ENCODE assay signal across 8 cellular contexts in the genomic region with DNA sequence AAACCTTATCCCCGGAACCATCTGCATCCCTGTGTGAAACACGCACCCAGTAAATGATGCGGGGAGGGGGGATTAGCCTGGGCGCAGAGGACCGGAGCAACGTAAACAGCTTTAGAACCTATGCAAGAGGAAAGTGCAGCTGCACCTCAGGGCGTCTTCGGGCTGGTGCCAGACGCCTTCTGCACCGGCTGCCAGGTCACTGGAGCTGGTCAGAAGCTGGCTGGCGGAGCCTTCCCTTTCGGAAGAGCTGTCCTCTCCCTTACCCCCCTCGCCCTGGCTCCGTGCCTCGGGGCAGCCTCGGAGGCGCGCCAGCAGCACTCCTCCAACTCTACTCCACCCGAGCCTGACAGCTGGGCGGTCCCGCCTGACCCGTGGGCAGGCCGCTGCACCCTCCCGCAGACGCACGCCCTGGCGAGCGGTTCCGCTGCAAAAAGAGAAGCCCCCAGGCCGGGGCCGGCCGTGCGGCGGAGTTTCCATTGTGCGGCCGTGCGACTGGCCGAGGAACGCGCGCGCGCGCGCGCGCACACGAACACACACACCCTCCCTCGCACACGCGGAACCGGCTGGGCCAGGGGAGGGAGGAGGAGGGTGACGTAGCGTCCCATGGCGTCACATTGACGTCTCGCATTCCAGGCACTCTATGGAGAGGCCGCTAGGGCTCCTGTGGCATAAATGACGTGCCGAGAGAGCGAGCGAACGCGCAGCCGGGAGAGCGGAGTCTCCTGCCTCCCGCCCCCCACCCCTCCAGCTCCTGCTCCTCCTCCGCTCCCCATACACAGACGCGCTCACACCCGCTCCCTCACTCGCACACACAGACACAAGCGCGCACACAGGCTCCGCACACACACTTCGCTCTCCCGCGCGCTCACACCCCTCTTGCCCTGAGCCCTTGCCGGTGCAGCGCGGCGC. TPM values are rescaled to one million over a fixed set of nuclear protein-coding genes. Genes with fewer than 3 reads are reported as not detected.
DNase-seq lines count a peak whose midpoint lies in the region; ATAC-seq and TF ChIP-seq lines count a peak whose summit lies in the region.

Gene NR4A3 (plus strand): TSS at position 699 of the 909 bp plus-strand sequence. CDS start 6,158 bp downstream, outside the sequence.

- peaks cover 62% of the 10 kb centered on the region for H3K4me1 Mint-ChIP-seq in activated CD4-positive, alpha-beta memory T cell treated with anti-CD3 and anti-CD28 coated beads for 36 hours (ENCODE audit: low read depth)

- CTCF ChIA-PET in activated CD4-positive, alpha-beta memory T cell treated with anti-CD3 and anti-CD28 coated beads for 36 hours (lab: Charles Lee): interaction anchor here (1.1 to 2.2 kb wide), 2 partner anchors 11 to 84 kb away, joined by 3 to 8 read pairs; no protein-coding TSS in a partner anchor

- peak in 1 of 2 donors; percentile 14 for TF ChIP-seq POLR2A in lower leg skin (IDR thresholded peaks at IDR 0.05)

- H3K27ac ChIP-seq in C4-2B: peak within 1 kb of the TSS; percentile 58

- H3K27ac Mint-ChIP-seq in activated CD4-positive, alpha-beta memory T cell treated with anti-CD3 and anti-CD28 coated beads for 36 hours: peak within 1 kb of the TSS; percentile 87

- H3K4me3 ChIP-seq in lower leg skin (ENCODE audit: low read depth, poor library complexity, severe bottlenecking): peak within 1 kb of the TSS; percentile 71

- H3K4me3 Mint-ChIP-seq in activated CD4-positive, alpha-beta memory T cell treated with anti-CD3 and anti-CD28 coated beads for 36 hours: peak within 1 kb of the TSS; percentile 86

- ATAC-seq in GM19395 (IDR thresholded peaks at IDR 0.05; ENCODE audit: unreplicated experiment): peak; percentile 47
- peak; percentile 29 for ATAC-seq in HG03565 (IDR thresholded peaks at IDR 0.05; ENCODE audit: unreplicated experiment)

- no peaks in the 10 kb centered on the region for H3K9me3 Mint-ChIP-seq in activated CD4-positive, alpha-beta memory T cell treated with anti-CD3 and anti-CD28 coated beads for 36 hours

- TF ChIP-seq CTCF in C4-2B (conservative IDR thresholded peaks at IDR 0.05) (peak; percentile 20), lower leg skin (IDR thresholded peaks at IDR 0.05) (no peak)

- intact Hi-C loops in activated CD4-positive, alpha-beta memory T cell treated with anti-CD3 and anti-CD28 coated beads for 36 hours (cut with micrococcal nuclease): loop anchor here (2.0 to 10.0 kb wide), 8 partner anchors 261 to 1576 kb away; partner anchors contain the start of genes MRPL50, MSANTD3, TEX10 and ZNF189
- intact Hi-C loops in lower leg skin (cut with DNase I; ENCODE audit: low total_unique reads): loop anchor here (5.0 kb wide), 1 partner anchor 86 kb away; the partner anchor contains the start of gene STX17

- no peaks in the 10 kb centered on the region for H3K36me3 Mint-ChIP-seq in activated CD4-positive, alpha-beta memory T cell treated with anti-CD3 and anti-CD28 coated beads for 36 hours

- POLR2A ChIA-PET in activated CD4-positive, alpha-beta memory T cell treated with anti-CD3 and anti-CD28 coated beads for 36 hours (lab: Charles Lee): interaction anchor here (0.5 to 2.0 kb wide), 3 partner anchors 11 to 196 kb away, joined by 3 to 6 read pairs (median 4); no protein-coding TSS in a partner anchor

- peaks cover 20% of the 10 kb centered on the region for H3K27me3 Mint-ChIP-seq in activated CD4-positive, alpha-beta memory T cell treated with anti-CD3 and anti-CD28 coated beads for 36 hours

- DNase-seq in NCI-H774 (lab: John Stamatoyannopoulos, UW) (peak; percentile 94), dermis microvascular lymphatic vessel endothelial cell (ENCODE audit: low read depth in 2 of 2) (peak; percentile 95 to 98), lower leg skin (ENCODE audit: low spot score in 2 of 2) (peak; percentile 90 to 99)
- peak; percentile 88 for DNase-seq in activated CD4-positive, alpha-beta memory T cell treated with anti-CD3 and anti-CD28 coated beads for 36 hours
- peak; percentile 72 to 91 for DNase-seq in stimulated activated CD4-positive, alpha-beta T cell treated with anti-CD3 and anti-CD28 coated beads, Interleukin-4, amount 100 ng/mL, for 4 hours

- 0 to 1% methylated on average over 45 to 63 of the region's 83 CpGs for WGBS in lower leg skin, 2 donors

RNA-seq across cellular contexts. Expression of gene NR4A3, which starts in this region (rescaled TPM):
- total RNA-seq in activated CD4-positive, alpha-beta memory T cell treated with anti-CD3 and anti-CD28 coated beads for 36 hours: 10 to 100 TPM; 10.5 to 11.9 TPM
- total RNA-seq in dermis microvascular lymphatic vessel endothelial cell: under 0.01 TPM in 2 replicates
- total RNA-seq in lower leg skin: 1 to 10 TPM in 2 of 4 donors, under 1 TPM in 2; 0.63 to 1.8 (median 1.3) TPM

Comparison
In these comparisons a context has a peak if more than half of its experiments do, and no peak if none do; other contexts are left out.
1. Peak in every context shown above with its lines: DNase-seq, ATAC-seq, H3K4me3 ChIP-seq and H3K27ac ChIP-seq.
2. RNA of gene NR4A3 (total RNA-seq): 10.5 to 11.9 TPM in activated CD4-positive, alpha-beta memory T cell treated with anti-CD3 and anti-CD28 coated beads for 36 hours; 0.63 to 1.8 TPM in lower leg skin and under 0.01 TPM in dermis microvascular lymphatic vessel endothelial cell; every median in the first group is over 4 times any median in the second.
3. Peak in DNase-seq in dermis microvascular lymphatic vessel endothelial cell; RNA of the gene not detected or under 1 TPM.